Comparison of ENCODE assay signal across 11 cellular contexts in genomic region chr3:111595239-111595638, GRCh38. TPM values are rescaled to one million over a fixed set of nuclear protein-coding genes. Genes with fewer than 3 reads are reported as not detected.
A peak's percentile ranks its signal among the peaks of the same experiment; 100 is the strongest.
DNase-seq lines count a peak whose midpoint lies in the region; ATAC-seq and TF ChIP-seq lines count a peak whose summit lies in the region.
"Had no signal": no experiment of that assay in that cellular context is flagged by ENCODE, and none has a peak within 500 bp of the region (broad histone marks: within the 10 kb centered on the region; RNA-seq: fewer than 3 reads in every experiment).

ZBED2 (minus strand) TSS chr3:111595346; CDS start chr3:111594201, 1,145 bp downstream.

- intact Hi-C loops in PC-3 (cut with micrococcal nuclease) (no loop called here), lower lobe of right lung (cut with DNase I) (no loop called here)

- H3K4me2 ChIP-seq in PC-3 (ENCODE audit: low read length) = peak within 1 kb of the TSS; percentile 43
- H3K4me2 ChIP-seq: KMS-11 had no signal

- H4K20me1 ChIP-seq in PC-3 (ENCODE audit: low read length) = no peaks in the 10 kb centered on the region

- H3K4me1 ChIP-seq in PC-3 (ENCODE audit: insufficient read depth, low read length) (peaks cover 46% of the 10 kb centered on the region), lower lobe of right lung (no peaks in the 10 kb centered on the region)

- no peak within 1 kb of the TSS for H3K9ac ChIP-seq in PC-3 (ENCODE audit: low read length)
- H3K9ac ChIP-seq: KMS-11 had no signal

- H2AFZ ChIP-seq in PC-3 (ENCODE audit: low read length) = peak within 1 kb of the TSS; percentile 25; the same call in 1 of the 2 replicates

- H3F3A ChIP-seq in PC-3 (ENCODE audit: low read length, unreplicated experiment) = peaks cover 10% of the 10 kb centered on the region

- no peaks in the 10 kb centered on the region for H3K36me3 ChIP-seq in PC-3 (ENCODE audit: low read depth, low read length)
- H3K36me3 ChIP-seq in lower lobe of right lung = no peaks in the 10 kb centered on the region
- no peaks in the 10 kb centered on the region for H3K36me3 ChIP-seq in WERI-Rb-1

- no peaks in the 10 kb centered on the region for H3K9me3 ChIP-seq in PC-3 (ENCODE audit: low read length)
- no peaks in the 10 kb centered on the region for H3K9me3 ChIP-seq in lower lobe of right lung
- no peaks in the 10 kb centered on the region for H3K9me3 ChIP-seq in WERI-Rb-1 (ENCODE audit: severe bottlenecking)

- H3K9me2 ChIP-seq in PC-3 (replicated peaks; ENCODE audit: low read length) = no peaks in the 10 kb centered on the region

- peak within 1 kb of the TSS; percentile 83 for H3K27ac ChIP-seq in PC-3 (ENCODE audit: low read length)
- H3K27ac ChIP-seq in lower lobe of right lung = no peak within 1 kb of the TSS
- no peak within 1 kb of the TSS for H3K27ac ChIP-seq in WERI-Rb-1
- H3K27ac ChIP-seq: KMS-11, VCaP had no signal

- POLR2A ChIA-PET in PC-3 (lab: Charles Lee; ENCODE audit: unreplicated experiment) = no interaction called here

- DNase-seq in PC-3 (no peak), lower lobe of right lung (no peak), NCI-H526 treated with DMSO at 0.1 percent for 48 hours (lab: John Stamatoyannopoulos, UW) (no peak), WERI-Rb-1 (no peak), NCI-H510A treated with DMSO at 0.1 percent for 48 hours (lab: John Stamatoyannopoulos, UW) (no peak), hypothalamus (lab: John Stamatoyannopoulos, UW) (no peak)

- H3K79me2 ChIP-seq in PC-3 (ENCODE audit: low read length) = no peaks in the 10 kb centered on the region

- H3K4me3 ChIP-seq in PC-3 (ENCODE audit: low read length) = no peak within 1 kb of the TSS
- peak within 1 kb of the TSS; percentile 7 for H3K4me3 ChIP-seq in lower lobe of right lung
- no peak within 1 kb of the TSS for H3K4me3 ChIP-seq in WERI-Rb-1 (ENCODE audit: low read depth, low read length)

- CTCF ChIA-PET in PC-3 (lab: Charles Lee) = no interaction called here

- ATAC-seq in GM18498 (IDR thresholded peaks at IDR 0.05; ENCODE audit: unreplicated experiment) = peak; percentile 48
- peak; percentile 64 for ATAC-seq in GM21526 (IDR thresholded peaks at IDR 0.05; ENCODE audit: low FRiP score, unreplicated experiment)
- no peak for ATAC-seq in PC-3
- peak; percentile 93 to 95 for ATAC-seq in lower lobe of right lung

- TF ChIP-seq CTCF in PC-3 (conservative IDR thresholded peaks at IDR 0.05; ENCODE audit: low read depth, low read length) (no peak), lower lobe of right lung (IDR thresholded peaks at IDR 0.05) (no peak), WERI-Rb-1 (IDR thresholded peaks at IDR 0.05; ENCODE audit: low read depth, low read length) (no peak)

- BruUV-seq in PC-3 (replicated peaks; lab: Mats Ljungman, UMichigan) = no TSS peak

- H3K27me3 ChIP-seq in PC-3 (ENCODE audit: low read length) (no peaks in the 10 kb centered on the region), lower lobe of right lung (ENCODE audit: low read depth) (no peaks in the 10 kb centered on the region), WERI-Rb-1 (ENCODE audit: insufficient read depth, low read depth, severe bottlenecking) (no peaks in the 10 kb centered on the region)

RNA-seq across cellular contexts. Expression of gene ZBED2, which starts in this region (rescaled TPM):
- 0.35 and 0.69 TPM in 2 replicates for total RNA-seq in PC-3 (2014; rRNA removed)
- total RNA-seq in lower lobe of right lung = 8.2 TPM
- total RNA-seq: endothelial cell of umbilical vein had no signal
